Comparison of ENCODE assay signal across 29 cellular contexts in genomic region chr19:14141041-14141440, GRCh38. TPM values are rescaled to one million over a fixed set of nuclear protein-coding genes. Genes with fewer than 3 reads are reported as not detected.
"Had no signal": no experiment of that assay in that cellular context is flagged by ENCODE, and none has a peak within 500 bp of the region (broad histone marks: within the 10 kb centered on the region; RNA-seq: fewer than 3 reads in every experiment).

No MANE protein-coding gene starts in this region.

- DNase-seq: colonic mucosa; effector CD8-positive, alpha-beta T cell; endodermal cell; foreskin fibroblast; gastrocnemius medialis; head of caudate nucleus; kidney; nucleus accumbens; psoas muscle; sigmoid colon; stimulated activated CD4-positive, alpha-beta T cell treated with anti-CD3 and anti-CD28 coated beads, Interleukin-4, amount 100 ng/mL, for 24 hours; stimulated activated naive CD4-positive, alpha-beta T cell treated with Interleukin-2 at 50 U/mL for 16 hours; upper lobe of left lung had no signal

- H3K4me3 Mint-ChIP-seq: dendritic cell treated with granulocyte-macrophage colony-stimulating factor and Interleukin-4, amounts not matched to agents 40 ng/mL and 50 ng/mL, for 4 days; endodermal cell; memory B cell; natural killer cell treated with Interleukin-12 subunit alpha and Interleukin-12 subunit beta and Interleukin-15 and Interleukin-18, amount 100 ng/mL, for 72 hours; neural progenitor cell; stimulated activated effector memory CD8-positive, alpha-beta T cell treated with anti-CD3 and anti-CD28 coated beads, Interleukin-12 subunit alpha, Interleukin-12 subunit beta, amount 100 ng/mL, for 72 hours had no signal

- H3K4me1 Mint-ChIP-seq: endodermal cell had no signal

- H3K9me3 Mint-ChIP-seq: dendritic cell treated with granulocyte-macrophage colony-stimulating factor and Interleukin-4, amounts not matched to agents 40 ng/mL and 50 ng/mL, for 4 days; endodermal cell; memory B cell; natural killer cell treated with Interleukin-12 subunit alpha and Interleukin-12 subunit beta and Interleukin-15 and Interleukin-18, amount 100 ng/mL, for 72 hours; neural progenitor cell; stimulated activated effector memory CD8-positive, alpha-beta T cell treated with anti-CD3 and anti-CD28 coated beads, Interleukin-12 subunit alpha, Interleukin-12 subunit beta, amount 100 ng/mL, for 72 hours had no signal

- H3K27ac Mint-ChIP-seq: endodermal cell; memory B cell; neural progenitor cell; stimulated activated effector memory CD8-positive, alpha-beta T cell treated with anti-CD3 and anti-CD28 coated beads, Interleukin-12 subunit alpha, Interleukin-12 subunit beta, amount 100 ng/mL, for 72 hours had no signal

- ATAC-seq: esophagus mucosa; gastrocnemius medialis; left lobe of liver; natural killer cell treated with Interleukin-12 subunit alpha and Interleukin-12 subunit beta and Interleukin-15 and Interleukin-18, amount 100 ng/mL, for 72 hours; psoas muscle; right cardiac atrium; stimulated activated effector memory CD8-positive, alpha-beta T cell treated with anti-CD3 and anti-CD28 coated beads, Interleukin-12 subunit alpha, Interleukin-12 subunit beta, amount 100 ng/mL, for 72 hours had no signal

- H3K36me3 Mint-ChIP-seq: natural killer cell treated with Interleukin-12 subunit alpha and Interleukin-12 subunit beta and Interleukin-15 and Interleukin-18, amount 100 ng/mL, for 72 hours had no signal

- H3K27me3 Mint-ChIP-seq: dendritic cell treated with granulocyte-macrophage colony-stimulating factor and Interleukin-4, amounts not matched to agents 40 ng/mL and 50 ng/mL, for 4 days; memory B cell; natural killer cell treated with Interleukin-12 subunit alpha and Interleukin-12 subunit beta and Interleukin-15 and Interleukin-18, amount 100 ng/mL, for 72 hours had no signal

RNA-seq across cellular contexts. Expression of gene C19orf67, which starts 55.5 kb away (rescaled TPM):
- total RNA-seq: chondrocyte; gastrocnemius medialis; glomerular endothelial cell; kidney; left lobe of liver; mononuclear cell; natural killer cell treated with Interleukin-12 subunit alpha and Interleukin-12 subunit beta and Interleukin-15 and Interleukin-18, amount 100 ng/mL, for 72 hours; psoas muscle; renal cortical epithelial cell; right cardiac atrium; sigmoid colon; skeletal muscle tissue; thoracic aorta; tibial nerve had no signal
- polyA plus RNA-seq: liver, psoas muscle, right cardiac atrium had no signal
